ENCODE assay signal across 1 cellular context in genomic region chr2:170365003-170365402, GRCh38.
TF ChIP-seq lines count a peak whose summit lies in the region.

No MANE protein-coding gene starts in this region.

TF ChIP-seq in K562, 482 proteins besides CTCF, POLR2A, EP300 and RAD21 (continued from another document):
- TF ChIP-seq ARID3B (CRISPR knock-in tag; IDR thresholded peaks at IDR 0.05; ENCODE audit: borderline replicate concordance) (0 out of 2 replicates have a peak, but pooled peaks have one; percentile 43), TCF15 (CRISPR knock-in tag; IDR thresholded peaks at IDR 0.05) (no peak), ARHGAP35 (IDR thresholded peaks at IDR 0.05; ENCODE audit: partially characterized antibody) (no peak), UBTF (IDR thresholded peaks at IDR 0.05; ENCODE audit: borderline replicate concordance in 1 of 2, low read depth in 2 of 2, low read length in 2 of 2) (0 out of 4 replicates have a peak, but pooled peaks of 1 of the 2 experiments have one; percentile 53), ZNF639 (CRISPR knock-in tag; conservative IDR thresholded peaks at IDR 0.05 in 1 of 2, IDR thresholded peaks at IDR 0.05 in 1 of 2) (peak in 1 of 2 experiments; percentile 24; a peak in 1 of 4 replicates), ZNF395 (CRISPR knock-in tag; IDR thresholded peaks at IDR 0.05) (peak; percentile 2; the same call in 1 of the 2 replicates), ID3 (CRISPR knock-in tag; IDR thresholded peaks at IDR 0.05) (no peak), ID3 (tag; IDR thresholded peaks at IDR 0.05) (peak; percentile 53; the same call in 1 of the 2 replicates), POLR2AphosphoS5 (IDR thresholded peaks at IDR 0.05; ENCODE audit: control insufficient read depth, insufficient read depth, low read depth, low read length) (no peak), FOXM1 (IDR thresholded peaks at IDR 0.05; ENCODE audit: low read depth) (no peak), FOXM1 (CRISPR knock-in tag; IDR thresholded peaks at IDR 0.05; ENCODE audit: low read depth) (0 out of 2 replicates have a peak, but pooled peaks have one; percentile 40)
